Comparison of ENCODE assay signal across 24 cellular contexts in the genomic region with DNA sequence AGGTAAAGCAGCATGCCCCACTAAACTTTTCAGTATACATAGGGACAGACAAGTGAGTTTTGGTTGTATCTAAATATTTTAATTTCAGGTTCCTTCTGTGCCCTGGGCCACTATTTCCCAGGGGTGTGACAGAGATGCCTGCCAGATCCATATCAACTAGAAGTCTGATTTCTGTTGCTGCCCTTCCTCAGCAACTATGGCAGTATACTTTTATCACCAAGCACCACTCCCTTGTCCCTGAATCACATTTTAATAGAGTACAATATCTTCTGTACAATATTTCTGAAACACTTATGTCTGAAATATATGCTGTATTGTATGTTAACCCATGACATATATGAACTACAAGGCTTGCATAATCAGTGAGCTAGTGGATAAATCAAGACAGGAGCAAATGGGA.
"Had no signal": no experiment of that assay in that cellular context is flagged by ENCODE, and none has a peak within 500 bp of the region (broad histone marks: within the 10 kb centered on the region; RNA-seq: fewer than 3 reads in every experiment).

No MANE protein-coding gene starts in this region.

- H2AFZ ChIP-seq: neural progenitor cell, parathyroid adenoma had no signal

- ATAC-seq: naive thymus-derived CD4-positive, alpha-beta T cell; natural killer cell; psoas muscle; right cardiac atrium; stimulated activated memory B cell treated with anti-CD40 and anti-IgM and Interleukin-4, amounts not matched to agents 10 μg/mL and 1 μg/mL and 100 μg/mL, for 72 hours; upper lobe of right lung had no signal

- FAIRE-seq: small intestine had no signal

- H3K9me3 ChIP-seq: ovary, psoas muscle, right lobe of liver, sigmoid colon, stomach, thoracic aorta, thyroid gland, tibial nerve, upper lobe of right lung, uterus had no signal

- DNase-seq: naive thymus-derived CD4-positive, alpha-beta T cell; natural killer cell; occipital lobe; ovary; posterior cingulate gyrus; psoas muscle; right cardiac atrium; right lobe of liver; sigmoid colon; small intestine; stimulated activated CD4-positive, alpha-beta T cell treated with anti-CD3 and anti-CD28 coated beads, Interleukin-15, amount 100 ng/mL, for 24 hours; stimulated activated CD4-positive, alpha-beta T cell treated with anti-CD3 and anti-CD28 coated beads, Interleukin-2, amount 100 ng/mL, for 24 hours; stimulated activated CD4-positive, alpha-beta T cell treated with anti-CD3 and anti-CD28 coated beads, Interleukin-2, amount 100 ng/mL, for 48 hours; stimulated activated CD4-positive, alpha-beta T cell treated with anti-CD3 and anti-CD28 coated beads, Interleukin-4, amount 100 ng/mL, for 24 hours; stimulated activated naive CD4-positive, alpha-beta T cell treated with Interleukin-2 at 50 U/mL for 16 hours; stomach; thyroid gland; upper lobe of right lung; uterus had no signal

- H3K9ac ChIP-seq: neural progenitor cell, parathyroid adenoma had no signal

- H3K27me3 ChIP-seq: neural progenitor cell, ovary, right lobe of liver, sigmoid colon, stomach, thyroid gland, tibial nerve, upper lobe of right lung, uterus had no signal

- H3K4me1 ChIP-seq: neural progenitor cell, psoas muscle, right lobe of liver, sigmoid colon, upper lobe of right lung had no signal

- H3K4me3 ChIP-seq: neural progenitor cell, ovary, psoas muscle, right lobe of liver, sigmoid colon, stomach, thoracic aorta, thyroid gland, tibial nerve, upper lobe of right lung, uterus had no signal

- H3K27ac ChIP-seq: neural progenitor cell, ovary, parathyroid adenoma, psoas muscle, right lobe of liver, sigmoid colon, stomach, thoracic aorta, thyroid gland, tibial nerve, upper lobe of right lung had no signal

- H3K36me3 ChIP-seq: neural progenitor cell, ovary, thoracic aorta, thyroid gland, uterus had no signal

- H3K79me2 ChIP-seq: parathyroid adenoma had no signal

- H3K4me2 ChIP-seq: neural progenitor cell had no signal
